ENCODE assay signal across 26 cellular contexts in the genomic region with DNA sequence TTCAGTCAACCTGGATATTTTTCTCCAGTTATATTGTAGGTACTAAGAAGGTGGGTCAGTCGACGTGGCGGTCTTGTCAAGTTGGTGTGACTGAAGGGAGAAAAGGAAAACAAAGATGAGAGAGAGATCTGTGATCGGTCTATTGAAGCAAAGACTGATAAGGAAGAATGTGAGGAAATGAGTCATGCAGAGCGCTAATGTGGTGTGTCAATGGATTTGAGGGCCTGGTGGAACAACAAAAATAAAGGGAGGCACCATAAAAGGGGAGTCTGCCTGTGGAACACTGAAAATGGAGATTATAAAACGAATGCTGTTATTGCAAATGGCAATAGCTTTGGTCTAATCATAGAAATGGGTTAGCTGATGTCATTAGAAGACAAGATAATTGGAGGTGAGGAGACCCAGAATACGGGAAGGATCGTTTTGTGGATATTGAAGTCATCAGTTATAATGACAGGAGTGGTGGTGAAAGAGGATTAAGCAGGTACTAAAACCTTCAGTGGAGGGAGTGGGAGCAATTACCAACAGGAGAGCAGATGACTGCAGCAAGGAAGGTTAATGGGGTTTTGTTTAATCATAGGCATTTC.
DNase-seq lines count a peak whose midpoint lies in the region; ATAC-seq, FAIRE-seq and TF ChIP-seq lines count a peak whose summit lies in the region.
"Had no signal": no experiment of that assay in that cellular context is flagged by ENCODE, and none has a peak within 500 bp of the region (broad histone marks: within the 10 kb centered on the region; RNA-seq: fewer than 3 reads in every experiment).

No MANE protein-coding gene starts in this region.

- H3K36me3 ChIP-seq in endothelial cell of umbilical vein (ENCODE audit: control insufficient read depth in 2 of 2, extremely low read depth in 1 of 2, insufficient read depth in 2 of 2, low read length in 2 of 2) (no peaks in the 10 kb centered on the region), mesendoderm (ENCODE audit: control insufficient read depth, insufficient read depth, low read length) (no peaks in the 10 kb centered on the region)
- H3K36me3 ChIP-seq: colonic mucosa, gastroesophageal sphincter had no signal

- no peak overlapping the region for H3K4ac ChIP-seq in mesendoderm (ENCODE audit: low read depth, low read length)

- H2BK5ac ChIP-seq in mesendoderm (ENCODE audit: low read length), result no peak overlapping the region

- H3K23ac ChIP-seq in mesendoderm (ENCODE audit: low read length), result no peak overlapping the region

- H3K4me1 ChIP-seq in endothelial cell of umbilical vein (ENCODE audit: control insufficient read depth, extremely low read depth, insufficient read depth, low read length) (peaks cover 3% of the 10 kb centered on the region), mesendoderm (ENCODE audit: control insufficient read depth, low read depth, low read length) (peaks cover 8% of the 10 kb centered on the region)
- H3K4me1 ChIP-seq: colonic mucosa, gastroesophageal sphincter, psoas muscle had no signal

- H4K8ac ChIP-seq in mesendoderm (ENCODE audit: low read depth, low read length), result no peak overlapping the region

- H2BK120ac ChIP-seq in mesendoderm (ENCODE audit: low read depth, low read length), result no peak overlapping the region

- no peak for TF ChIP-seq CTCF in endothelial cell of umbilical vein (IDR thresholded peaks at IDR 0.05; ENCODE audit: extremely low read depth in 1 of 2, insufficient read depth in 1 of 2, low read depth in 1 of 2, low read length in 2 of 2)

- H3K18ac ChIP-seq in mesendoderm (ENCODE audit: low read length), result peak overlapping the region; percentile 47

- no peaks in the 10 kb centered on the region for H3K9me3 ChIP-seq in endothelial cell of umbilical vein (replicated peaks; ENCODE audit: control insufficient read depth, insufficient read depth, low read length)
- H3K9me3 ChIP-seq: colonic mucosa, gastroesophageal sphincter, psoas muscle had no signal

- H3K27me3 ChIP-seq in endothelial cell of umbilical vein (ENCODE audit: control insufficient read depth in 2 of 2, insufficient read depth in 2 of 2, low read length in 2 of 2), result no peaks in the 10 kb centered on the region
- no peaks in the 10 kb centered on the region for H3K27me3 ChIP-seq in mesendoderm (ENCODE audit: insufficient read depth, low read length, poor library complexity)
- H3K27me3 ChIP-seq: colonic mucosa, gastroesophageal sphincter had no signal

- dilution Hi-C loops in endothelial cell of umbilical vein (cut with MboI; ENCODE audit: extremely low pct_ligation_motif_present, low sequenced_read_pairs), result no loop called here

- CTCF ChIA-PET in endothelial cell of umbilical vein (lab: Charles Lee), result no interaction called here

- BruUV-seq in endothelial cell of umbilical vein (replicated peaks; lab: Mats Ljungman, UMichigan), result no TSS peak

- DNase-seq in HK-2 (ENCODE audit: unreplicated experiment), result peak; percentile 1
- peak; percentile 76 for DNase-seq in NCI-H82 treated with DMSO at 0.1 percent for 48 hours (lab: John Stamatoyannopoulos, UW; ENCODE audit: unreplicated experiment)
- DNase-seq in endothelial cell of umbilical vein (ENCODE audit: low read depth, low spot score), result peak; percentile 18
- DNase-seq in mesendoderm, result peak; percentile 95
- DNase-seq in nucleus accumbens (lab: John Stamatoyannopoulos, UW), result no peak
- no peak for DNase-seq in activated T-cell treated with anti-CD3 and anti-CD28 coated beads for 4 hours
- DNase-seq: activated CD4-positive, alpha-beta T cell treated with anti-CD3 and anti-CD28 coated beads, Interleukin-2, amount 50 U/mL, for 48 hours; activated naive CD4-positive, alpha-beta T cell treated with anti-CD3 and anti-CD28 coated beads, Interleukin-2, amount 10 ng/mL, durations not matched to agents 7 days and 5 days; activated T-cell treated with anti-CD3 and anti-CD28 coated beads, Interleukin-2, amount 50 U/mL, for 1 hour; AML-193; Calu3; colonic mucosa; NCI-H1436; NCI-H226; NK-92 treated with Interleukin-12 subunit alpha and Interleukin-12 subunit beta, amount 100 ng/mL, for 24 hours; psoas muscle; stimulated activated CD4-positive, alpha-beta T cell treated with anti-CD3 and anti-CD28 coated beads, Interleukin-4, amount 100 ng/mL, for 4 hours; substantia nigra; SW 1271 had no signal

- no peak overlapping the region for H3K27ac ChIP-seq in endothelial cell of umbilical vein (ENCODE audit: insufficient read depth, low read depth, low read length)
- H3K27ac ChIP-seq in mesendoderm (ENCODE audit: low read depth, low read length), result no peak overlapping the region
- H3K27ac ChIP-seq: colonic mucosa, gastroesophageal sphincter, psoas muscle, VCaP had no signal

- H2AK5ac ChIP-seq in mesendoderm (ENCODE audit: low read length), result no peak overlapping the region

- H3K79me2 ChIP-seq in endothelial cell of umbilical vein (ENCODE audit: control insufficient read depth, insufficient read depth, low read length), result no peaks in the 10 kb centered on the region
- no peaks in the 10 kb centered on the region for H3K79me2 ChIP-seq in mesendoderm (ENCODE audit: control insufficient read depth, insufficient read depth, low read length)

- no peak for FAIRE-seq in endothelial cell of umbilical vein (lab: Jason Lieb, UNC)
- FAIRE-seq: astrocyte, GM12891 had no signal

- no peak overlapping the region for H3K56ac ChIP-seq in mesendoderm (ENCODE audit: low read length)

- peak overlapping the region; percentile 74 for H2BK15ac ChIP-seq in mesendoderm (replicated peaks; ENCODE audit: low read depth)

- no CpG with 5 or more reads among the region's 8 CpGs for WGBS in mesendoderm (ENCODE audit: extremely low coverage, insufficient coverage, low lambda C conversion rate)

- H4K20me1 ChIP-seq in endothelial cell of umbilical vein (replicated peaks; ENCODE audit: control insufficient read depth, extremely low read depth, insufficient read depth, low read length), result no peaks in the 10 kb centered on the region

- H4K5ac ChIP-seq in mesendoderm (ENCODE audit: low read length), result no peak overlapping the region

- no peak for ATAC-seq in GM18517 (IDR thresholded peaks at IDR 0.05; ENCODE audit: unreplicated experiment)
- ATAC-seq in GM21390 (IDR thresholded peaks at IDR 0.05; ENCODE audit: unreplicated experiment), result no peak
- ATAC-seq: gastroesophageal sphincter; natural killer cell treated with Interleukin-12 subunit alpha and Interleukin-12 subunit beta and Interleukin-15 and Interleukin-18, amount 100 ng/mL, for 72 hours; psoas muscle had no signal

- H3K79me1 ChIP-seq in mesendoderm (ENCODE audit: low read length), result no peaks in the 10 kb centered on the region

- no peaks in the 10 kb centered on the region for H3K9me1 ChIP-seq in endothelial cell of umbilical vein (replicated peaks; ENCODE audit: control insufficient read depth, extremely low read depth, insufficient read depth, low read length)

- no peak overlapping the region for H2AFZ ChIP-seq in endothelial cell of umbilical vein (ENCODE audit: low read depth, low read length)

- intact Hi-C loops in endothelial cell of umbilical vein (cut with micrococcal nuclease), result no loop called here

- H3K4me2 ChIP-seq in endothelial cell of umbilical vein (ENCODE audit: insufficient read depth, low read length) (no peak overlapping the region), mesendoderm (ENCODE audit: low read length) (no peak overlapping the region)

- H3K9ac ChIP-seq in endothelial cell of umbilical vein (replicated peaks; ENCODE audit: extremely low read depth, insufficient read depth, low read length), result no peak overlapping the region
- no peak overlapping the region for H3K9ac ChIP-seq in mesendoderm (ENCODE audit: low read length)

- POLR2A ChIA-PET in endothelial cell of umbilical vein (lab: Charles Lee), result no interaction called here

- TF ChIP-seq POLR2A in endothelial cell of umbilical vein (IDR thresholded peaks at IDR 0.05; ENCODE audit: low read depth, low read length), result no peak

- H3K4me3 ChIP-seq in endothelial cell of umbilical vein (replicated peaks in 1 of 3; ENCODE audit: insufficient read depth in 1 of 3, low read depth in 1 of 3, low read length in 3 of 3), result no peak overlapping the region
- H3K4me3 ChIP-seq in mesendoderm (ENCODE audit: low read length), result no peak overlapping the region
- H3K4me3 ChIP-seq: colonic mucosa, gastroesophageal sphincter, psoas muscle had no signal

TF ChIP-seq in endothelial cell of umbilical vein, 7 proteins besides CTCF, POLR2A, EP300 and RAD21:
- TF ChIP-seq GATA2 (IDR thresholded peaks at IDR 0.05; ENCODE audit: insufficient read depth, insufficient read length, low read depth, low read length) (peak; percentile 40), MAX (IDR thresholded peaks at IDR 0.05; ENCODE audit: insufficient read depth, insufficient read length) (no peak), JUN (IDR thresholded peaks at IDR 0.05; ENCODE audit: borderline replicate concordance, insufficient read depth, insufficient read length, low read depth) (peak; percentile 74)

Comparison
In these comparisons a context has a peak if more than half of its experiments do, and no peak if none do; other contexts are left out.
1. DNase-seq: peak in HK-2 (single experiment), NCI-H82 treated with DMSO at 0.1 percent for 48 hours (single experiment), endothelial cell of umbilical vein (single experiment) and mesendoderm (single experiment); none in nucleus accumbens (0 of 56) and activated T-cell treated with anti-CD3 and anti-CD28 coated beads for 4 hours (single experiment).